ENCODE assay signal across 1 cellular context in genomic region chr15:51283026-51283425, GRCh38.
TF ChIP-seq lines count a peak whose summit lies in the region.

No MANE protein-coding gene starts in this region.

TF ChIP-seq in GM12878, 131 proteins besides CTCF, POLR2A, EP300 and RAD21 (continued from another document):
- TF ChIP-seq SIX5 (IDR thresholded peaks at IDR 0.05; ENCODE audit: low read depth, low read length, severe bottlenecking) (no peak), PML (IDR thresholded peaks at IDR 0.05; ENCODE audit: low read length) (no peak), RUNX3 (IDR thresholded peaks at IDR 0.05; ENCODE audit: low read length) (no peak), USF2 (IDR thresholded peaks at IDR 0.05; ENCODE audit: borderline replicate concordance, low read depth, low read length) (no peak), RBBP5 (conservative IDR thresholded peaks at IDR 0.05) (no peak), E4F1 (IDR thresholded peaks at IDR 0.05; ENCODE audit: borderline replicate concordance, partially characterized antibody) (no peak), JUNB (IDR thresholded peaks at IDR 0.05) (no peak), MTA3 (IDR thresholded peaks at IDR 0.05; ENCODE audit: borderline replicate concordance, low read length) (no peak), NR2C1 (IDR thresholded peaks at IDR 0.05) (no peak), ESRRA (IDR thresholded peaks at IDR 0.05; ENCODE audit: low read length) (no peak), YY1 (IDR thresholded peaks at IDR 0.05; ENCODE audit: low read depth, low read length) (no peak), NR2C2 (IDR thresholded peaks at IDR 0.05; ENCODE audit: borderline replicate concordance, control insufficient read depth, insufficient read length, low read depth) (no peak), SMC3 (IDR thresholded peaks at IDR 0.05; ENCODE audit: borderline replicate concordance, low read length) (peak; percentile 60; the same call in 1 of the 2 replicates), ATF7 (IDR thresholded peaks at IDR 0.05; ENCODE audit: low read depth) (0 out of 2 replicates have a peak, but pooled peaks have one; percentile 13), TARDBP (IDR thresholded peaks at IDR 0.05; ENCODE audit: borderline replicate concordance) (no peak), EGR1 (IDR thresholded peaks at IDR 0.05; ENCODE audit: borderline replicate concordance in 1 of 2, low read depth in 2 of 2, low read length in 2 of 2) (no peak), BMI1 (IDR thresholded peaks at IDR 0.05; ENCODE audit: borderline replicate concordance) (no peak), TCF3 (IDR thresholded peaks at IDR 0.05; ENCODE audit: borderline replicate concordance, insufficient read depth, low read depth, low read length) (no peak), NKRF (conservative IDR thresholded peaks at IDR 0.05) (no peak), NFIC (IDR thresholded peaks at IDR 0.05; ENCODE audit: low read depth, low read length) (0 out of 2 replicates have a peak, but pooled peaks have one; percentile 16), E2F8 (IDR thresholded peaks at IDR 0.05; ENCODE audit: low read depth, partially characterized antibody) (no peak)
